1 cellular context compared by ENCODE assay signal in genomic region chr3:112958749-112959560, GRCh38.
TF ChIP-seq lines count a peak whose summit lies in the region.

No MANE protein-coding gene starts in this region.

TF ChIP-seq in GM12878, 131 proteins besides CTCF, POLR2A, EP300 and RAD21 (continued from another document):
- TF ChIP-seq, protein P1, sequence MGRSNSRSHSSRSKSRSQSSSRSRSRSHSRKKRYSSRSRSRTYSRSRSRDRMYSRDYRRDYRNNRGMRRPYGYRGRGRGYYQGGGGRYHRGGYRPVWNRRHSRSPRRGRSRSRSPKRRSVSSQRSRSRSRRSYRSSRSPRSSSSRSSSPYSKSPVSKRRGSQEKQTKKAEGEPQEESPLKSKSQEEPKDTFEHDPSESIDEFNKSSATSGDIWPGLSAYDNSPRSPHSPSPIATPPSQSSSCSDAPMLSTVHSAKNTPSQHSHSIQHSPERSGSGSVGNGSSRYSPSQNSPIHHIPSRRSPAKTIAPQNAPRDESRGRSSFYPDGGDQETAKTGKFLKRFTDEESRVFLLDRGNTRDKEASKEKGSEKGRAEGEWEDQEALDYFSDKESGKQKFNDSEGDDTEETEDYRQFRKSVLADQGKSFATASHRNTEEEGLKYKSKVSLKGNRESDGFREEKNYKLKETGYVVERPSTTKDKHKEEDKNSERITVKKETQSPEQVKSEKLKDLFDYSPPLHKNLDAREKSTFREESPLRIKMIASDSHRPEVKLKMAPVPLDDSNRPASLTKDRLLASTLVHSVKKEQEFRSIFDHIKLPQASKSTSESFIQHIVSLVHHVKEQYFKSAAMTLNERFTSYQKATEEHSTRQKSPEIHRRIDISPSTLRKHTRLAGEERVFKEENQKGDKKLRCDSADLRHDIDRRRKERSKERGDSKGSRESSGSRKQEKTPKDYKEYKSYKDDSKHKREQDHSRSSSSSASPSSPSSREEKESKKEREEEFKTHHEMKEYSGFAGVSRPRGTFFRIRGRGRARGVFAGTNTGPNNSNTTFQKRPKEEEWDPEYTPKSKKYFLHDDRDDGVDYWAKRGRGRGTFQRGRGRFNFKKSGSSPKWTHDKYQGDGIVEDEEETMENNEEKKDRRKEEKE (IDR thresholded peaks at IDR 0.05) = no peak
- TF ChIP-seq RUNX3 (IDR thresholded peaks at IDR 0.05; ENCODE audit: low read length) (peak; percentile 42), ZBED1 (IDR thresholded peaks at IDR 0.05; ENCODE audit: borderline replicate concordance) (no peak), BMI1 (IDR thresholded peaks at IDR 0.05; ENCODE audit: borderline replicate concordance) (no peak), SREBF2 (IDR thresholded peaks at IDR 0.05; ENCODE audit: low read length) (no peak), MTA2 (IDR thresholded peaks at IDR 0.05; ENCODE audit: low read depth) (0 out of 2 replicates have a peak, but pooled peaks have one; percentile 12), MTA3 (IDR thresholded peaks at IDR 0.05; ENCODE audit: borderline replicate concordance, low read length) (peak; percentile 65; the same call in 1 of the 2 replicates), ATF2 (IDR thresholded peaks at IDR 0.05; ENCODE audit: low read length) (peak; percentile 48; the same call in 1 of the 2 replicates), ZSCAN29 (IDR thresholded peaks at IDR 0.05) (no peak), EED (IDR thresholded peaks at IDR 0.05; ENCODE audit: low read depth) (no peak), NBN (IDR thresholded peaks at IDR 0.05) (no peak), JUND (IDR thresholded peaks at IDR 0.05; ENCODE audit: low read depth, low read length) (no peak), FOXK2 (IDR thresholded peaks at IDR 0.05) (no peak), SMAD1 (IDR thresholded peaks at IDR 0.05; ENCODE audit: low read depth, partially characterized antibody) (no peak), CHD4 (IDR thresholded peaks at IDR 0.05) (no peak), PML (IDR thresholded peaks at IDR 0.05; ENCODE audit: low read length) (peak; percentile 53; the same call in 1 of the 2 replicates), ZBTB4 (CRISPR knock-in tag; IDR thresholded peaks at IDR 0.05) (no peak), NFIC (IDR thresholded peaks at IDR 0.05; ENCODE audit: low read depth, low read length) (peak; percentile 78), BCL11A (IDR thresholded peaks at IDR 0.05; ENCODE audit: low read depth, low read length) (0 out of 2 replicates have a peak, but pooled peaks have one; percentile 29), TARDBP (IDR thresholded peaks at IDR 0.05; ENCODE audit: borderline replicate concordance) (no peak), HSF1 (IDR thresholded peaks at IDR 0.05; ENCODE audit: low read depth, low read length) (no peak), IKZF2 (IDR thresholded peaks at IDR 0.05) (peak in 1 of 2 experiments; percentile 14; a peak in 1 of 4 replicates), NRF1 (conservative IDR thresholded peaks at IDR 0.05; ENCODE audit: low read depth, low read length) (no peak), IKZF1 (conservative IDR thresholded peaks at IDR 0.05) (0 out of 2 replicates have a peak, but pooled peaks have one; percentile 33), KAT2A (conservative IDR thresholded peaks at IDR 0.05; ENCODE audit: control insufficient read depth, low read depth, low read length) (no peak), BRCA1 (IDR thresholded peaks at IDR 0.05; ENCODE audit: low read depth, low read length) (no peak), EGR1 (IDR thresholded peaks at IDR 0.05; ENCODE audit: borderline replicate concordance in 1 of 2, low read depth in 2 of 2, low read length in 2 of 2) (0 out of 3 replicates have a peak, but pooled peaks of 1 of the 2 experiments have one; percentile 51)
- TF ChIP-seq, protein P2, sequence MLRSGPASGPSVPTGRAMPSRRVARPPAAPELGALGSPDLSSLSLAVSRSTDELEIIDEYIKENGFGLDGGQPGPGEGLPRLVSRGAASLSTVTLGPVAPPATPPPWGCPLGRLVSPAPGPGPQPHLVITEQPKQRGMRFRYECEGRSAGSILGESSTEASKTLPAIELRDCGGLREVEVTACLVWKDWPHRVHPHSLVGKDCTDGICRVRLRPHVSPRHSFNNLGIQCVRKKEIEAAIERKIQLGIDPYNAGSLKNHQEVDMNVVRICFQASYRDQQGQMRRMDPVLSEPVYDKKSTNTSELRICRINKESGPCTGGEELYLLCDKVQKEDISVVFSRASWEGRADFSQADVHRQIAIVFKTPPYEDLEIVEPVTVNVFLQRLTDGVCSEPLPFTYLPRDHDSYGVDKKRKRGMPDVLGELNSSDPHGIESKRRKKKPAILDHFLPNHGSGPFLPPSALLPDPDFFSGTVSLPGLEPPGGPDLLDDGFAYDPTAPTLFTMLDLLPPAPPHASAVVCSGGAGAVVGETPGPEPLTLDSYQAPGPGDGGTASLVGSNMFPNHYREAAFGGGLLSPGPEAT (IDR thresholded peaks at IDR 0.05; ENCODE audit: low read depth) = peak; percentile 36; the same call in 1 of the 2 replicates
